17 cellular contexts compared by ENCODE assay signal in genomic region chr15:60594071-60594470, GRCh38.
DNase-seq lines count a peak whose midpoint lies in the region; ATAC-seq and TF ChIP-seq lines count a peak whose summit lies in the region.
"Had no signal": no experiment of that assay in that cellular context is flagged by ENCODE, and none has a peak within 500 bp of the region (broad histone marks: within the 10 kb centered on the region; RNA-seq: fewer than 3 reads in every experiment).

No MANE protein-coding gene starts in this region.

- no peak overlapping the region for H3K27ac Mint-ChIP-seq in activated CD8-positive, alpha-beta T cell treated with anti-CD3 and anti-CD28 coated beads for 36 hours
- H3K27ac Mint-ChIP-seq in activated CD8-positive, alpha-beta T cell treated with anti-CD3 and anti-CD28 coated beads, Interleukin-2, amount 10 ng/mL, durations not matched to agents 7 days and 5 days: no peak overlapping the region
- H3K27ac Mint-ChIP-seq in activated B cell treated with CpG ODN at 0.5 μM for 24 hours (no peak overlapping the region), endothelial cell (ENCODE audit: unreplicated experiment) (no peak overlapping the region)
- H3K27ac Mint-ChIP-seq: CD14-positive monocyte; HFFc6; stimulated activated memory B cell treated with anti-CD40 and anti-IgM and Interleukin-4, amounts not matched to agents 10 μg/mL and 1 μg/mL and 100 μg/mL, for 72 hours had no signal

- H3K36me3 Mint-ChIP-seq in activated CD8-positive, alpha-beta T cell treated with anti-CD3 and anti-CD28 coated beads for 36 hours (ENCODE audit: low read depth): peaks cover 3% of the 10 kb centered on the region
- peaks cover 7% of the 10 kb centered on the region for H3K36me3 Mint-ChIP-seq in activated CD8-positive, alpha-beta T cell treated with anti-CD3 and anti-CD28 coated beads, Interleukin-2, amount 10 ng/mL, durations not matched to agents 7 days and 5 days (ENCODE audit: low read depth)
- H3K36me3 Mint-ChIP-seq in activated B cell treated with CpG ODN at 0.5 μM for 24 hours (ENCODE audit: low read depth) (no peaks in the 10 kb centered on the region), endothelial cell (ENCODE audit: low read depth, unreplicated experiment) (peaks cover 4% of the 10 kb centered on the region)
- H3K36me3 Mint-ChIP-seq: stimulated activated memory B cell treated with anti-CD40 and anti-IgM and Interleukin-4, amounts not matched to agents 10 μg/mL and 1 μg/mL and 100 μg/mL, for 72 hours had no signal

- no peak for ATAC-seq in activated CD8-positive, alpha-beta T cell treated with anti-CD3 and anti-CD28 coated beads for 36 hours
- ATAC-seq in activated CD8-positive, alpha-beta T cell treated with anti-CD3 and anti-CD28 coated beads, Interleukin-2, amount 10 ng/mL, durations not matched to agents 7 days and 5 days: no peak
- ATAC-seq in activated B cell treated with CpG ODN at 0.5 μM for 24 hours (ENCODE audit: low read depth) (no peak), gastrocnemius medialis (peak in 1 of 2 donors; percentile 11)
- ATAC-seq: stimulated activated memory B cell treated with anti-CD40 and anti-IgM and Interleukin-4, amounts not matched to agents 10 μg/mL and 1 μg/mL and 100 μg/mL, for 72 hours had no signal

- H3K4me3 Mint-ChIP-seq in activated CD8-positive, alpha-beta T cell treated with anti-CD3 and anti-CD28 coated beads for 36 hours: peak overlapping the region; percentile 82
- no peak overlapping the region for H3K4me3 Mint-ChIP-seq in activated CD8-positive, alpha-beta T cell treated with anti-CD3 and anti-CD28 coated beads, Interleukin-2, amount 10 ng/mL, durations not matched to agents 7 days and 5 days
- H3K4me3 Mint-ChIP-seq in activated B cell treated with CpG ODN at 0.5 μM for 24 hours (peak overlapping the region; percentile 24), endothelial cell (ENCODE audit: unreplicated experiment) (peak overlapping the region; percentile 68)

- H3K4me3 ChIP-seq in gastrocnemius medialis (no peak overlapping the region), ascending aorta (no peak overlapping the region)
- H3K4me3 ChIP-seq: SK-N-MC, thoracic aorta had no signal

- H3K27ac ChIP-seq in gastrocnemius medialis (peak overlapping the region; percentile 86 to 98 (median 97)), ascending aorta (no peak overlapping the region)
- H3K27ac ChIP-seq: SK-N-MC, thoracic aorta had no signal

- no peaks in the 10 kb centered on the region for H3K27me3 Mint-ChIP-seq in activated CD8-positive, alpha-beta T cell treated with anti-CD3 and anti-CD28 coated beads for 36 hours
- H3K27me3 Mint-ChIP-seq in activated CD8-positive, alpha-beta T cell treated with anti-CD3 and anti-CD28 coated beads, Interleukin-2, amount 10 ng/mL, durations not matched to agents 7 days and 5 days (ENCODE audit: low read depth): peaks cover 3% of the 10 kb centered on the region
- H3K27me3 Mint-ChIP-seq in activated B cell treated with CpG ODN at 0.5 μM for 24 hours (peaks cover 31% of the 10 kb centered on the region), endothelial cell (ENCODE audit: unreplicated experiment) (peaks cover 9% of the 10 kb centered on the region)

- intact Hi-C loops in activated CD8-positive, alpha-beta T cell treated with anti-CD3 and anti-CD28 coated beads for 36 hours (cut with micrococcal nuclease): no loop called here
- intact Hi-C loops in activated B cell treated with CpG ODN at 0.5 μM for 24 hours (cut with micrococcal nuclease): no loop called here
- intact Hi-C loops in gastrocnemius medialis (cut with DNase I; ENCODE audit: low total_unique reads): loop anchor here (5.0 kb wide), 3 partner anchors 158 to 338 kb away; no protein-coding TSS in a partner anchor
- intact Hi-C loops in ascending aorta (cut with DNase I): loop anchor here (5.0 kb wide), 2 partner anchors 208 to 438 kb away; no protein-coding TSS in a partner anchor

- H3K4me1 Mint-ChIP-seq in activated CD8-positive, alpha-beta T cell treated with anti-CD3 and anti-CD28 coated beads for 36 hours (ENCODE audit: low read depth): peaks cover 33% of the 10 kb centered on the region
- H3K4me1 Mint-ChIP-seq in activated CD8-positive, alpha-beta T cell treated with anti-CD3 and anti-CD28 coated beads, Interleukin-2, amount 10 ng/mL, durations not matched to agents 7 days and 5 days (ENCODE audit: low read depth): peaks cover 47% of the 10 kb centered on the region
- peaks cover 11% of the 10 kb centered on the region for H3K4me1 Mint-ChIP-seq in activated B cell treated with CpG ODN at 0.5 μM for 24 hours
- peaks cover 12% of the 10 kb centered on the region for H3K4me1 Mint-ChIP-seq in endothelial cell (ENCODE audit: unreplicated experiment)

- H3K9me3 Mint-ChIP-seq in activated CD8-positive, alpha-beta T cell treated with anti-CD3 and anti-CD28 coated beads for 36 hours: no peaks in the 10 kb centered on the region
- no peaks in the 10 kb centered on the region for H3K9me3 Mint-ChIP-seq in activated CD8-positive, alpha-beta T cell treated with anti-CD3 and anti-CD28 coated beads, Interleukin-2, amount 10 ng/mL, durations not matched to agents 7 days and 5 days (ENCODE audit: insufficient read depth)
- no peaks in the 10 kb centered on the region for H3K9me3 Mint-ChIP-seq in activated B cell treated with CpG ODN at 0.5 μM for 24 hours
- no peaks in the 10 kb centered on the region for H3K9me3 Mint-ChIP-seq in endothelial cell (ENCODE audit: unreplicated experiment)
- H3K9me3 Mint-ChIP-seq: HFFc6; stimulated activated memory B cell treated with anti-CD40 and anti-IgM and Interleukin-4, amounts not matched to agents 10 μg/mL and 1 μg/mL and 100 μg/mL, for 72 hours had no signal

- CTCF ChIA-PET in activated CD8-positive, alpha-beta T cell treated with anti-CD3 and anti-CD28 coated beads for 36 hours (lab: Charles Lee): interaction anchor here (0.9 to 3.9 kb wide), 7 partner anchors 9 to 1240 kb away, joined by 3 to 17 read pairs (median 6); no protein-coding TSS in a partner anchor
- CTCF ChIA-PET in activated CD8-positive, alpha-beta T cell treated with anti-CD3 and anti-CD28 coated beads, Interleukin-2, amount 10 ng/mL, durations not matched to agents 7 days and 5 days (lab: Charles Lee): interaction anchor here (1.4 to 6.9 kb wide), 6 partner anchors 9 to 328 kb away, joined by 4 to 54 read pairs (median 14); no protein-coding TSS in a partner anchor
- CTCF ChIA-PET in activated B cell treated with CpG ODN at 0.5 μM for 24 hours (lab: Charles Lee): interaction anchor here (0.6 kb wide), 1 partner anchor 129 kb away, joined by 3 read pairs; no protein-coding TSS in a partner anchor

- in situ Hi-C loops in gastrocnemius medialis (cut with MboI; ENCODE audit: low sequenced_read_pairs in 4 of 4): loop anchor here in 2 of 4 donors (25.0 kb wide), 1 partner anchor 1243 kb away; no protein-coding TSS in a partner anchor

- POLR2A ChIA-PET in activated CD8-positive, alpha-beta T cell treated with anti-CD3 and anti-CD28 coated beads for 36 hours (lab: Charles Lee): interaction anchor here (1.0 kb wide), 1 partner anchor 9 kb away, joined by 3 read pairs; no protein-coding TSS in a partner anchor
- POLR2A ChIA-PET in activated CD8-positive, alpha-beta T cell treated with anti-CD3 and anti-CD28 coated beads, Interleukin-2, amount 10 ng/mL, durations not matched to agents 7 days and 5 days (lab: Charles Lee): no interaction called here
- POLR2A ChIA-PET in activated B cell treated with CpG ODN at 0.5 μM for 24 hours (lab: Charles Lee): no interaction called here

- H3K4me1 ChIP-seq in gastrocnemius medialis (peaks cover 20 to 30% of the 10 kb centered on the region in 2 donors), ascending aorta (peaks cover 0 to 11% of the 10 kb centered on the region in 2 donors)

- no peak for TF ChIP-seq POLR2A in gastrocnemius medialis (IDR thresholded peaks at IDR 0.05)

- H3K27me3 ChIP-seq in gastrocnemius medialis (no peaks in the 10 kb centered on the region), ascending aorta (no peaks in the 10 kb centered on the region)

- no peaks in the 10 kb centered on the region for H3K36me3 ChIP-seq in gastrocnemius medialis
- no peaks in the 10 kb centered on the region for H3K36me3 ChIP-seq in ascending aorta
- H3K36me3 ChIP-seq: thoracic aorta had no signal

- no peak for TF ChIP-seq CTCF in activated CD8-positive, alpha-beta T cell treated with anti-CD3 and anti-CD28 coated beads for 36 hours (IDR thresholded peaks at IDR 0.05)
- TF ChIP-seq CTCF in activated B cell treated with CpG ODN at 0.5 μM for 24 hours (IDR thresholded peaks at IDR 0.05): no peak
- no peak for TF ChIP-seq CTCF in endothelial cell (IDR thresholded peaks at IDR 0.05; ENCODE audit: unreplicated experiment)
- TF ChIP-seq CTCF in gastrocnemius medialis (IDR thresholded peaks at IDR 0.05 in 4 of 5, conservative IDR thresholded peaks at IDR 0.05 in 1 of 5): no peak
- no peak for TF ChIP-seq CTCF in ascending aorta (IDR thresholded peaks at IDR 0.05)

- no peaks in the 10 kb centered on the region for H3K9me3 ChIP-seq in gastrocnemius medialis
- H3K9me3 ChIP-seq in ascending aorta: no peaks in the 10 kb centered on the region
- H3K9me3 ChIP-seq: thoracic aorta had no signal

- DNase-seq in activated CD8-positive, alpha-beta T cell treated with anti-CD3 and anti-CD28 coated beads for 36 hours: no peak
- no peak for DNase-seq in activated CD8-positive, alpha-beta T cell treated with anti-CD3 and anti-CD28 coated beads, Interleukin-2, amount 10 ng/mL, durations not matched to agents 7 days and 5 days
- DNase-seq in activated B cell treated with CpG ODN at 0.5 μM for 24 hours (no peak), endothelial cell (ENCODE audit: low spot score) (no peak), gastrocnemius medialis (no peak), NCI-H2171 treated with DMSO at 0.1 percent for 48 hours (lab: John Stamatoyannopoulos, UW) (no peak), ascending aorta (ENCODE audit: low spot score in 2 of 2) (no peak), middle frontal gyrus (ENCODE audit: extremely low spot score, low spot score) (no peak)
- DNase-seq: DMS53; effector CD8-positive, alpha-beta T cell; HFFc6; islet precursor cell; NCI-H187 had no signal

Comparison
In these comparisons a context has a peak if more than half of its experiments do, and no peak if none do; other contexts are left out.
1. H3K27ac ChIP-seq: peak in gastrocnemius medialis (4 of 4); none in ascending aorta (0 of 2).
2. intact Hi-C loops: an anchor here in gastrocnemius medialis (5.0 kb wide) and ascending aorta (5.0 kb wide); none called in activated CD8-positive, alpha-beta T cell treated with anti-CD3 and anti-CD28 coated beads for 36 hours and activated B cell treated with CpG ODN at 0.5 μM for 24 hours.